ENCODE assay signal across 27 cellular contexts in the genomic region with DNA sequence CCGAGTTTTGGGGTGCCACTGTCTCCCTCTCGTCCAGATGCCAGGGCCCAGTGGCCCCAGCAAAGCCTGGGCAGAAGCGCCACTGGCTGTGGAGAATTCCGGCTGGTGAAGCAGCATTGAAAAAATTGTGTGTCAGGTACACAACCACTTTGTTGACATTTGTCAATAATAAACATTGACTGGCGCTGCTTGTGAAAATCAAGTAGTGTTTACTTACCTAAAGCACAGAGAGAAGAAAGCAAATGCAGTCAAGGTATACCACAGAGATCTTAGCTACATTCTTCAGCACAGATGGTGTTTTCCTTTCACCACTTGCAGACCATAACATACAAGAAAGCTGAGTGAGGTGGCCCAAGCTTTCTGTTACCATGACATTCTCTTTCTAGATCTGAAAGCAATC.
"Had no signal": no experiment of that assay in that cellular context is flagged by ENCODE, and none has a peak within 500 bp of the region (broad histone marks: within the 10 kb centered on the region; RNA-seq: fewer than 3 reads in every experiment).

No MANE protein-coding gene starts in this region.

- H3K27ac Mint-ChIP-seq: activated B cell treated with CpG ODN at 0.5 μM for 24 hours; activated CD4-positive, alpha-beta T cell treated with anti-CD3 and anti-CD28 coated beads for 36 hours; activated naive CD8-positive, alpha-beta T cell treated with anti-CD3 and anti-CD28 coated beads for 36 hours; activated T-helper 2 cell treated with anti-CD3 and anti-CD28 coated beads, Interferon-gamma antibody, Interleukin-2, Interleukin-4, amounts not matched to agents 10 μg/mL and 5 μg/mL and 100 μg/mL, durations not matched to agents 14 hours and 24 hours and 36 hours; effector memory CD8-positive, alpha-beta T cell; memory B cell; natural killer cell treated with Interleukin-12 subunit alpha and Interleukin-12 subunit beta and Interleukin-15 and Interleukin-18, amount 100 ng/mL, for 72 hours; stimulated activated memory B cell treated with anti-CD40 and anti-IgM and Interleukin-4, amounts not matched to agents 10 μg/mL and 1 μg/mL and 100 μg/mL, for 72 hours had no signal

- H3K27me3 Mint-ChIP-seq: activated B cell treated with CpG ODN at 0.5 μM for 24 hours; activated CD4-positive, alpha-beta T cell treated with anti-CD3 and anti-CD28 coated beads for 36 hours; central memory CD8-positive, alpha-beta T cell; effector memory CD8-positive, alpha-beta T cell; memory B cell; natural killer cell treated with Interleukin-12 subunit alpha and Interleukin-12 subunit beta and Interleukin-15 and Interleukin-18, amount 100 ng/mL, for 72 hours; stimulated activated memory B cell treated with anti-CD40 and anti-IgM and Interleukin-4, amounts not matched to agents 10 μg/mL and 1 μg/mL and 100 μg/mL, for 72 hours had no signal

- H3K36me3 ChIP-seq: breast epithelium, esophagus muscularis mucosa, gastrocnemius medialis, sigmoid colon, transverse colon, vagina had no signal

- H3K4me2 ChIP-seq: smooth muscle cell had no signal

- H3K4me1 ChIP-seq: breast epithelium, gastrocnemius medialis, sigmoid colon, transverse colon, vagina had no signal

- H3K9me3 ChIP-seq: breast epithelium, esophagus muscularis mucosa, gastrocnemius medialis, sigmoid colon, transverse colon, vagina had no signal

- ATAC-seq: activated CD4-positive, alpha-beta T cell treated with anti-CD3 and anti-CD28 coated beads for 36 hours; effector memory CD8-positive, alpha-beta T cell; gastrocnemius medialis; left colon; natural killer cell treated with Interleukin-12 subunit alpha and Interleukin-12 subunit beta and Interleukin-15 and Interleukin-18, amount 100 ng/mL, for 72 hours had no signal

- H3K4me1 Mint-ChIP-seq: activated CD4-positive, alpha-beta T cell treated with anti-CD3 and anti-CD28 coated beads for 36 hours; central memory CD8-positive, alpha-beta T cell had no signal

- H3K4me3 Mint-ChIP-seq: activated B cell treated with CpG ODN at 0.5 μM for 24 hours; activated CD4-positive, alpha-beta T cell treated with anti-CD3 and anti-CD28 coated beads for 36 hours; activated naive CD8-positive, alpha-beta T cell treated with anti-CD3 and anti-CD28 coated beads for 36 hours; activated T-cell treated with anti-CD3 and anti-CD28 coated beads, Interleukin-2, amount 50 U/mL, for 4 hours; central memory CD8-positive, alpha-beta T cell; memory B cell; natural killer cell treated with Interleukin-12 subunit alpha and Interleukin-12 subunit beta and Interleukin-15 and Interleukin-18, amount 100 ng/mL, for 72 hours; stimulated activated memory B cell treated with anti-CD40 and anti-IgM and Interleukin-4, amounts not matched to agents 10 μg/mL and 1 μg/mL and 100 μg/mL, for 72 hours had no signal

- H3K36me3 Mint-ChIP-seq: activated naive CD8-positive, alpha-beta T cell treated with anti-CD3 and anti-CD28 coated beads for 36 hours; memory B cell; natural killer cell treated with Interleukin-12 subunit alpha and Interleukin-12 subunit beta and Interleukin-15 and Interleukin-18, amount 100 ng/mL, for 72 hours; stimulated activated memory B cell treated with anti-CD40 and anti-IgM and Interleukin-4, amounts not matched to agents 10 μg/mL and 1 μg/mL and 100 μg/mL, for 72 hours had no signal

- H3K4me3 ChIP-seq: breast epithelium, dorsolateral prefrontal cortex, esophagus muscularis mucosa, gastrocnemius medialis, sigmoid colon, smooth muscle cell, transverse colon, vagina had no signal

- H3K9me3 Mint-ChIP-seq: activated B cell treated with CpG ODN at 0.5 μM for 24 hours; activated naive CD8-positive, alpha-beta T cell treated with anti-CD3 and anti-CD28 coated beads for 36 hours; activated T-cell treated with anti-CD3 and anti-CD28 coated beads, Interleukin-2, amount 50 U/mL, for 4 hours; activated T-helper 2 cell treated with anti-CD3 and anti-CD28 coated beads, Interferon-gamma antibody, Interleukin-2, Interleukin-4, amounts not matched to agents 10 μg/mL and 5 μg/mL and 100 μg/mL, durations not matched to agents 14 hours and 24 hours and 36 hours; central memory CD8-positive, alpha-beta T cell; effector memory CD8-positive, alpha-beta T cell; memory B cell; stimulated activated memory B cell treated with anti-CD40 and anti-IgM and Interleukin-4, amounts not matched to agents 10 μg/mL and 1 μg/mL and 100 μg/mL, for 72 hours had no signal

- H3K27me3 ChIP-seq: breast epithelium, dorsolateral prefrontal cortex, esophagus muscularis mucosa, gastrocnemius medialis, sigmoid colon, transverse colon, vagina had no signal

- DNase-seq: activated B cell treated with CpG ODN at 0.5 μM for 24 hours; activated CD4-positive, alpha-beta T cell treated with anti-CD3 and anti-CD28 coated beads for 36 hours; activated CD4-positive, alpha-beta T cell treated with anti-CD3 and anti-CD28 coated beads, Interleukin-2, amount 50 U/mL, for 48 hours; activated CD8-positive, alpha-beta memory T cell treated with anti-CD3 and anti-CD28 coated beads, Interleukin-2, amount 50 U/mL, for 48 hours; activated naive CD4-positive, alpha-beta T cell; activated naive CD8-positive, alpha-beta T cell treated with anti-CD3 and anti-CD28 coated beads for 36 hours; activated T-cell treated with anti-CD3 and anti-CD28 coated beads, Interleukin-2, amount 50 U/mL, for 4 hours; amniotic stem cell; dorsolateral prefrontal cortex; effector memory CD8-positive, alpha-beta T cell; gastrocnemius medialis; hypothalamus; left colon; nucleus accumbens; sigmoid colon; stimulated activated CD4-positive, alpha-beta T cell treated with anti-CD3 and anti-CD28 coated beads, Interleukin-15, amount 100 ng/mL, for 24 hours; T-helper 9 cell; transverse colon had no signal

- H3K27ac ChIP-seq: breast epithelium, dorsolateral prefrontal cortex, esophagus muscularis mucosa, gastrocnemius medialis, sigmoid colon, transverse colon, vagina had no signal
